ENCODE assay signal across 40 cellular contexts in genomic region chr7:91749418-91749817, GRCh38.
"Had no signal": no experiment of that assay in that cellular context is flagged by ENCODE, and none has a peak within 500 bp of the region (broad histone marks: within the 10 kb centered on the region; RNA-seq: fewer than 3 reads in every experiment).

No MANE protein-coding gene starts in this region.

- H3K27me3 Mint-ChIP-seq: activated naive CD4-positive, alpha-beta T cell treated with anti-CD3 and anti-CD28 coated beads, Interleukin-2, amount 10 ng/mL, durations not matched to agents 7 days and 5 days; activated naive CD8-positive, alpha-beta T cell; activated naive CD8-positive, alpha-beta T cell treated with anti-CD3 and anti-CD28 coated beads for 36 hours; activated naive CD8-positive, alpha-beta T cell treated with anti-CD3 and anti-CD28 coated beads, Interleukin-2, amount 10 ng/mL, durations not matched to agents 7 days and 5 days; activated naive CD8-positive, alpha-beta T cell treated with anti-CD3 and anti-CD28 coated beads, Interleukin-2, amount 50 U/mL, for 24 hours; activated T-cell treated with anti-CD3 and anti-CD28 coated beads, Interleukin-2, amount 50 U/mL, for 24 hours; activated T-helper 17 cell treated with anti-CD3 and anti-CD28 coated beads, Interleukin-2, amount 50 U/mL, for 72 hours; brain; central memory CD8-positive, alpha-beta T cell had no signal

- H3K4me3 Mint-ChIP-seq: activated naive CD4-positive, alpha-beta T cell treated with anti-CD3 and anti-CD28 coated beads for 36 hours; activated naive CD4-positive, alpha-beta T cell treated with anti-CD3 and anti-CD28 coated beads, Interleukin-2, amount 10 ng/mL, durations not matched to agents 7 days and 5 days; activated naive CD4-positive, alpha-beta T cell treated with anti-CD3 and anti-CD28 coated beads, Interleukin-2, amount 50 U/mL, for 24 hours; activated naive CD8-positive, alpha-beta T cell; activated naive CD8-positive, alpha-beta T cell treated with anti-CD3 and anti-CD28 coated beads for 36 hours; activated naive CD8-positive, alpha-beta T cell treated with anti-CD3 and anti-CD28 coated beads, Interleukin-2, amount 10 ng/mL, durations not matched to agents 7 days and 5 days; activated naive CD8-positive, alpha-beta T cell treated with anti-CD3 and anti-CD28 coated beads, Interleukin-2, amount 50 U/mL, for 24 hours; activated T-cell treated with anti-CD3 and anti-CD28 coated beads, Interleukin-2, amount 50 U/mL, for 24 hours; activated T-cell treated with anti-CD3 and anti-CD28 coated beads, Interleukin-2, amount 50 U/mL, for 4 hours; activated T-cell treated with anti-CD3 and anti-CD28 coated beads, Interleukin-2, amount 50 U/mL, for 72 hours; activated T-helper 1 cell treated with anti-CD3 and anti-CD28 coated beads, Interleukin-12 subunit alpha, Interleukin-12 subunit beta, Interleukin-2, Interleukin-4 antibody, amounts not matched to agents 30 ng/mL and 10 ng/mL and 1 ng/mL, durations not matched to agents 14 hours and 24 hours and 36 hours; activated T-helper 17 cell treated with anti-CD3 and anti-CD28 coated beads, Interleukin-2, amount 50 U/mL, for 72 hours; brain; central memory CD8-positive, alpha-beta T cell had no signal

- H3K27ac Mint-ChIP-seq: activated naive CD4-positive, alpha-beta T cell treated with anti-CD3 and anti-CD28 coated beads for 36 hours; activated naive CD4-positive, alpha-beta T cell treated with anti-CD3 and anti-CD28 coated beads, Interleukin-2, amount 10 ng/mL, durations not matched to agents 7 days and 5 days; activated naive CD4-positive, alpha-beta T cell treated with anti-CD3 and anti-CD28 coated beads, Interleukin-2, amount 50 U/mL, for 24 hours; activated naive CD4-positive, alpha-beta T cell treated with anti-CD3 and anti-CD28 coated beads, Interleukin-2, amount 50 U/mL, for 72 hours; activated naive CD8-positive, alpha-beta T cell; activated naive CD8-positive, alpha-beta T cell treated with anti-CD3 and anti-CD28 coated beads for 36 hours; activated naive CD8-positive, alpha-beta T cell treated with anti-CD3 and anti-CD28 coated beads, Interleukin-2, amount 10 ng/mL, durations not matched to agents 7 days and 5 days; activated naive CD8-positive, alpha-beta T cell treated with anti-CD3 and anti-CD28 coated beads, Interleukin-2, amount 50 U/mL, for 24 hours; activated T-cell treated with anti-CD3 and anti-CD28 coated beads, Interleukin-2, amount 50 U/mL, for 24 hours; activated T-cell treated with anti-CD3 and anti-CD28 coated beads, Interleukin-2, amount 50 U/mL, for 72 hours; activated T-helper 1 cell treated with anti-CD3 and anti-CD28 coated beads, Interleukin-12 subunit alpha, Interleukin-12 subunit beta, Interleukin-2, Interleukin-4 antibody, amounts not matched to agents 30 ng/mL and 10 ng/mL and 1 ng/mL, durations not matched to agents 14 hours and 24 hours and 36 hours; activated T-helper 17 cell treated with anti-CD3 and anti-CD28 coated beads, Interleukin-2, amount 50 U/mL, for 72 hours; activated T-helper 2 cell treated with anti-CD3 and anti-CD28 coated beads, Interferon-gamma antibody, Interleukin-2, Interleukin-4, amounts not matched to agents 10 μg/mL and 5 μg/mL and 100 μg/mL, durations not matched to agents 14 hours and 24 hours and 36 hours; brain had no signal

- H3K27ac ChIP-seq: adrenal gland, ascending aorta, body of pancreas, brain microvascular endothelial cell, breast epithelium, cardiac muscle cell had no signal

- DNase-seq: activated effector memory CD4-positive, alpha-beta T cell treated with anti-CD3 and anti-CD28 coated beads, Interleukin-2, amount 50 U/mL, for 16 hours; activated effector memory CD4-positive, alpha-beta T cell treated with Interleukin-2 at 50 U/mL for 16 hours; activated gamma-delta T cell; activated gamma-delta T cell treated with Interleukin-2 at 50 U/mL for 16 hours; activated naive CD4-positive, alpha-beta T cell; activated naive CD4-positive, alpha-beta T cell treated with anti-CD3 and anti-CD28 coated beads for 36 hours; activated naive CD4-positive, alpha-beta T cell treated with anti-CD3 and anti-CD28 coated beads, Interleukin-2, amount 10 ng/mL, durations not matched to agents 7 days and 5 days; activated naive CD4-positive, alpha-beta T cell treated with anti-CD3 and anti-CD28 coated beads, Interleukin-2, amount 50 U/mL, for 16 hours; activated naive CD4-positive, alpha-beta T cell treated with Interleukin-2 at 50 U/mL for 16 hours; activated naive CD8-positive, alpha-beta T cell treated with anti-CD3 and anti-CD28 coated beads for 36 hours; activated naive CD8-positive, alpha-beta T cell treated with anti-CD3 and anti-CD28 coated beads, Interleukin-2, amount 10 ng/mL, durations not matched to agents 7 days and 5 days; activated naive CD8-positive, alpha-beta T cell treated with anti-CD3 and anti-CD28 coated beads, Interleukin-2, amount 50 U/mL, for 24 hours; activated T-cell treated with anti-CD3 and anti-CD28 coated beads for 4 hours; activated T-cell treated with anti-CD3 and anti-CD28 coated beads, Interleukin-2, amount 50 U/mL, for 1 hour; activated T-cell treated with anti-CD3 and anti-CD28 coated beads, Interleukin-2, amount 50 U/mL, for 24 hours; activated T-cell treated with anti-CD3 and anti-CD28 coated beads, Interleukin-2, amount 50 U/mL, for 4 hours; activated T-cell treated with anti-CD3 and anti-CD28 coated beads, Interleukin-2, amount 50 U/mL, for 48 hours; activated T-cell treated with anti-CD3 and anti-CD28 coated beads, Interleukin-2, amount 50 U/mL, for 72 hours; adrenal gland; amniotic stem cell; amygdala; aorta; body of pancreas; brain microvascular endothelial cell; caudate nucleus; central memory CD4-positive, alpha-beta T cell; cerebellar nuclear complex had no signal

- H3K4me1 Mint-ChIP-seq: activated naive CD4-positive, alpha-beta T cell treated with anti-CD3 and anti-CD28 coated beads, Interleukin-2, amount 10 ng/mL, durations not matched to agents 7 days and 5 days; activated naive CD4-positive, alpha-beta T cell treated with anti-CD3 and anti-CD28 coated beads, Interleukin-2, amount 50 U/mL, for 24 hours; activated naive CD8-positive, alpha-beta T cell treated with anti-CD3 and anti-CD28 coated beads for 36 hours; activated naive CD8-positive, alpha-beta T cell treated with anti-CD3 and anti-CD28 coated beads, Interleukin-2, amount 10 ng/mL, durations not matched to agents 7 days and 5 days; activated naive CD8-positive, alpha-beta T cell treated with anti-CD3 and anti-CD28 coated beads, Interleukin-2, amount 50 U/mL, for 24 hours; activated T-helper 17 cell treated with anti-CD3 and anti-CD28 coated beads, Interleukin-2, amount 50 U/mL, for 72 hours; brain; central memory CD8-positive, alpha-beta T cell had no signal

- ATAC-seq: activated naive CD4-positive, alpha-beta T cell treated with anti-CD3 and anti-CD28 coated beads, Interleukin-2, amount 50 U/mL, for 72 hours; activated naive CD8-positive, alpha-beta T cell treated with anti-CD3 and anti-CD28 coated beads, Interleukin-2, amount 50 U/mL, for 24 hours; activated T-cell treated with anti-CD3 and anti-CD28 coated beads, Interleukin-2, amount 50 U/mL, for 4 hours; activated T-cell treated with anti-CD3 and anti-CD28 coated beads, Interleukin-2, amount 50 U/mL, for 72 hours; activated T-helper 17 cell treated with anti-CD3 and anti-CD28 coated beads, Interleukin-2, amount 50 U/mL, for 72 hours; body of pancreas had no signal

- H3K9me3 Mint-ChIP-seq: activated T-helper 2 cell treated with anti-CD3 and anti-CD28 coated beads, Interferon-gamma antibody, Interleukin-2, Interleukin-4, amounts not matched to agents 10 μg/mL and 5 μg/mL and 100 μg/mL, durations not matched to agents 14 hours and 24 hours and 36 hours had no signal

- FAIRE-seq: astrocyte, bronchial epithelial cell had no signal

- H3K36me3 ChIP-seq: adrenal gland, ascending aorta, brain microvascular endothelial cell, breast epithelium, cardiac muscle cell had no signal

- H3K4me1 ChIP-seq: adrenal gland, ascending aorta, body of pancreas, breast epithelium had no signal

- H3K36me3 Mint-ChIP-seq: activated naive CD4-positive, alpha-beta T cell treated with anti-CD3 and anti-CD28 coated beads, Interleukin-2, amount 10 ng/mL, durations not matched to agents 7 days and 5 days; activated naive CD8-positive, alpha-beta T cell treated with anti-CD3 and anti-CD28 coated beads for 36 hours; activated naive CD8-positive, alpha-beta T cell treated with anti-CD3 and anti-CD28 coated beads, Interleukin-2, amount 10 ng/mL, durations not matched to agents 7 days and 5 days had no signal

- H3K4me3 ChIP-seq: adrenal gland, ascending aorta, body of pancreas, breast epithelium, cardiac muscle cell had no signal

- H3K27me3 ChIP-seq: adrenal gland, ascending aorta, body of pancreas, brain microvascular endothelial cell, breast epithelium, cardiac muscle cell had no signal
